ENCODE assay signal across 8 cellular contexts in the genomic region with DNA sequence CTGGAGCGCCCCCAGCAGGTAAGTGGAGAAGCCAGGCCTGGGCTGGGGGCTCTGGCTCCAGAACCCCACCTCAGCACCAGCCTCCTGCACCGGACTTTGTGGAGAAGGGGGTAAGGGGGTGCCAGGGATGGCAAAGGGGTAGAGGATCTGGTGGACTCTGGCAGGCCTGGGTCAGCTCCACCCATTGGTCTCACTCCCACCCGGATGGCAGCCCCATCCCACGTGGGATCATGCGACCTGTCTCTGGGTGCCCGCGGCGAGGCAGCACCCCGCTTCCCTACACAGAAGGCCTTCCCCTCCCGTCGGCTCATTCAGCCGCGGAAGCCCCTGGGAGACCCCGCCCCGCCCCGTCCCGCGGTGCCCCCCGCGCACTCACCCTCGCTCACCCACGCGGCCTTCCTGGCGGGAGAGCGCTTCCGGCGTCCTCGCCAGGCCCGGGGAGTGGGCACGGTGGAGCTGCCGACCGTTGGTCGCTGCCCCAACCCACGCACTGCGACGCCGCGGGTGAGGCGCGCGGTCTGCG. TPM values are rescaled to one million over a fixed set of nuclear protein-coding genes. Genes with fewer than 3 reads are reported as not detected.
DNase-seq lines count a peak whose midpoint lies in the region; ATAC-seq and TF ChIP-seq lines count a peak whose summit lies in the region.

No MANE protein-coding gene starts in this region.

- intact Hi-C loops in thyroid gland (cut with DNase I) = no loop called here

- ATAC-seq in GM19372 (IDR thresholded peaks at IDR 0.05; ENCODE audit: low read depth, unreplicated experiment) (peak; percentile 40), HG03571 (IDR thresholded peaks at IDR 0.05; ENCODE audit: unreplicated experiment) (peak; percentile 38)

- H3K4me1 ChIP-seq in duodenal mucosa (ENCODE audit: control insufficient read depth in 1 of 2, insufficient read depth in 2 of 2, low read length in 2 of 2) (peaks cover 11 to 15% of the 10 kb centered on the region in 2 donors), mesodermal cell (ENCODE audit: control insufficient read depth, insufficient read depth, low read length, poor library complexity, severe bottlenecking) (peaks cover 15% of the 10 kb centered on the region), thyroid gland (peaks cover 6 to 22% of the 10 kb centered on the region in 2 donors)

- H3K36me3 ChIP-seq in duodenal mucosa (ENCODE audit: control insufficient read depth in 1 of 2, insufficient read depth in 2 of 2, low read length in 2 of 2) = peaks cover 0 to 7% of the 10 kb centered on the region in 2 donors
- H3K36me3 ChIP-seq in mesodermal cell (ENCODE audit: control insufficient read depth, insufficient read depth, low read length) = no peaks in the 10 kb centered on the region
- no peaks in the 10 kb centered on the region for H3K36me3 ChIP-seq in thyroid gland

- no peaks in the 10 kb centered on the region for H3K27me3 ChIP-seq in duodenal mucosa (ENCODE audit: control insufficient read depth in 1 of 2, insufficient read depth in 2 of 2, low read length in 2 of 2)
- H3K27me3 ChIP-seq in thyroid gland = no peaks in the 10 kb centered on the region

- H3K9me3 ChIP-seq in duodenal mucosa (ENCODE audit: control insufficient read depth in 1 of 2, low read length in 2 of 2) (no peaks in the 10 kb centered on the region), mesodermal cell (ENCODE audit: control insufficient read depth, low read length) (no peaks in the 10 kb centered on the region), thyroid gland (no peaks in the 10 kb centered on the region)

- TF ChIP-seq POLR2A in thyroid gland (IDR thresholded peaks at IDR 0.05) = no peak

- no peak for TF ChIP-seq CTCF in thyroid gland (IDR thresholded peaks at IDR 0.05)

- peak overlapping the region; percentile 68 to 70 for H3K9ac ChIP-seq in duodenal mucosa (ENCODE audit: low read depth in 1 of 2, low read length in 2 of 2)

- 13 to 59% methylated on average over 8 to 27 of the region's 42 CpGs for WGBS in mesodermal cell (ENCODE audit: insufficient coverage in 2 of 2), 2 experiments
- 8 to 13% methylated on average over 2 to 8 of the region's 42 CpGs for WGBS in thyroid gland, 2 donors

- peak overlapping the region; percentile 82 to 84 for H3K4me3 ChIP-seq in duodenal mucosa (ENCODE audit: low read depth in 1 of 2, low read length in 2 of 2)
- H3K4me3 ChIP-seq in mesodermal cell (ENCODE audit: extremely low read depth, insufficient read depth, low read length, poor library complexity, severe bottlenecking) = peak overlapping the region; percentile 27
- peak overlapping the region in 2 of 3 donors; percentile 42 to 57 for H3K4me3 ChIP-seq in thyroid gland (replicated peaks in 1 of 3)

- DNase-seq in COR-L47 (lab: John Stamatoyannopoulos, UW) (peak; percentile 21), UCSD-AML1 (lab: John Stamatoyannopoulos, UW; ENCODE audit: unreplicated experiment) (peak; percentile 75), thyroid gland (peak; percentile 11 to 23), cerebellum (ENCODE audit: low spot score) (no peak)

- H3K27ac ChIP-seq in duodenal mucosa (ENCODE audit: low read depth, low read length) (no peak overlapping the region), mesodermal cell (ENCODE audit: low read depth, low read length, severe bottlenecking) (no peak overlapping the region), thyroid gland (peak overlapping the region in 2 of 3 donors; percentile 7 to 45)

RNA-seq across cellular contexts. Expression of a gene that starts 0.5 kb away (rescaled TPM):
- polyA plus RNA-seq in mesodermal cell (2013, experiment 1 of 2) = 2.7 TPM
- polyA plus RNA-seq in mesodermal cell (2013, experiment 2 of 2) = 3.4 TPM
- 10 to 100 TPM in 2 of 4 donors, 1 to 10 TPM in 2; 8.2 to 11.7 (median 9.5) TPM for total RNA-seq in thyroid gland
- total RNA-seq in cerebellum = 3.9 TPM

RNA-seq across cellular contexts. Expression of a gene that starts 30.1 kb away (rescaled TPM):
- 8.8 TPM for polyA plus RNA-seq in mesodermal cell (2013, experiment 1 of 2)
- polyA plus RNA-seq in mesodermal cell (2013, experiment 2 of 2) = 7.5 TPM
- total RNA-seq in thyroid gland = 1 to 10 TPM in 2 of 4 donors, under 1 TPM in 2; 0.56 to 3.0 (median 1.1) TPM
- total RNA-seq in cerebellum = 3.9 TPM

RNA-seq across cellular contexts. Expression of a gene that starts 31.6 kb away (rescaled TPM):
- 71.7 TPM for polyA plus RNA-seq in mesodermal cell (2013, experiment 1 of 2)
- 59.8 TPM for polyA plus RNA-seq in mesodermal cell (2013, experiment 2 of 2)
- total RNA-seq in thyroid gland (10 to 100 TPM; 17.9 to 26.4 (median 24.3) TPM), cerebellum (5.8 TPM)

RNA-seq across cellular contexts. Expression of a gene that starts 47.7 kb away (rescaled TPM):
- 1.3 TPM for polyA plus RNA-seq in mesodermal cell (2013, experiment 1 of 2)
- polyA plus RNA-seq in mesodermal cell (2013, experiment 2 of 2) = 0.66 TPM
- 1 to 10 TPM in 1 of 4 donors, not detected in 3; 2.6 TPM for total RNA-seq in thyroid gland
- total RNA-seq in cerebellum = 2.2 TPM

RNA-seq across cellular contexts. Expression of a gene that starts 47.8 kb away (rescaled TPM):
- polyA plus RNA-seq in mesodermal cell (2013, experiment 1 of 2) = 2.0 TPM
- 1.1 TPM for polyA plus RNA-seq in mesodermal cell (2013, experiment 2 of 2)
- total RNA-seq in thyroid gland (under 1 TPM in 1 of 4 donors, not detected in 3; 0.22 TPM), cerebellum (9.5 TPM)

Comparison
In these comparisons a context has a peak if more than half of its experiments do, and no peak if none do; other contexts are left out.
1. H3K27ac ChIP-seq: peak in thyroid gland (2 of 3); none in duodenal mucosa (single experiment) and mesodermal cell (single experiment).
2. H3K4me3 ChIP-seq: peak in every context shown above with its lines; median percentile 83 in duodenal mucosa; 50 in thyroid gland; 27 in mesodermal cell.